In the genomic region with DNA sequence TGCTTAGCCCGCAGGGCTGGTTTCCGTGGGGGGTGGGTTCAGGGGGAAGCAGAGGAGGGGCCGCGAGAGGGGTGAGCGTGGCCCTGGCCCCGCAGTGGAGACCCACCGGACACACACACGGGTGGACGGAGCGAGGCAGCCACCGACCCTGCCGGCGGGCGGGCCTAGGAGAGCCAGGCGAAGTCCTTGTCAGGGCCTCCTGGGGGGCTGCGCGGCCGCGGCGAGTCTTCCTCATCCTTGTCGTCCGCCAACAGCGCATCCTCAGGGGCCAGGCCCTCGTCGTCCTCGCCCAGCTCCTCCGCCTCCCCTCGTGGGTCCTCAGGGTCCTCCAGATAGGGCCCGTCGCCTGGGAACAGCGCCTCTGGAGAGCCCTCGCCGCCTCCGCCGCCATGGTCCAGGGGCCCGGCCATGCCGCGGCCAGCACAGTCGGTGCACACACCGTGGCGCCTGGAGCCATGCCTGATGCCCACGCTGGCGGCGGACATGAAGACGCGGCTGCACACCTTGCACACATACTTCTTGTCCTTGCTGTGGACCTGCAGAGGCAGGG, we compare ENCODE assay signal across 18 cellular contexts. TPM values are rescaled to one million over a fixed set of nuclear protein-coding genes. Genes with fewer than 3 reads are reported as not detected.
A peak's percentile ranks its signal among the peaks of the same experiment; 100 is the strongest.
DNase-seq lines count a peak whose midpoint lies in the region; ATAC-seq and TF ChIP-seq lines count a peak whose summit lies in the region.
"Had no signal": no experiment of that assay in that cellular context is flagged by ENCODE, and none has a peak within 500 bp of the region (broad histone marks: within the 10 kb centered on the region; RNA-seq: fewer than 3 reads in every experiment).

No MANE protein-coding gene starts in this region.

- 97% methylated on average over 31 of the region's 46 CpGs for WGBS in hepatocyte (ENCODE audit: low lambda C conversion rate, missing lambda C conversion rate)
- WGBS in ovary, 3 donors, result 87 to 90% (median 87%) methylated on average over 44 to 46 of the region's 46 CpGs

- H3K79me2 ChIP-seq in OCI-LY7 (ENCODE audit: insufficient read depth, low read depth, low read length) (no peaks in the 10 kb centered on the region), hepatocyte (no peaks in the 10 kb centered on the region)

- no peak overlapping the region for H3K27ac ChIP-seq in BLaER1 treated with 17β-estradiol and CSF1 and Interleukin-3, amounts not matched to agents 10 nM and 100 nM
- no peak overlapping the region for H3K27ac ChIP-seq in OCI-LY7 (ENCODE audit: low read depth, low read length, poor library complexity, severe bottlenecking)
- H3K27ac ChIP-seq in hepatocyte, result no peak overlapping the region
- H3K27ac ChIP-seq in ovary, result no peak overlapping the region
- H3K27ac ChIP-seq: GM23248 had no signal

- H4K20me1 ChIP-seq in BLaER1 treated with 17β-estradiol and CSF1 and Interleukin-3, amounts not matched to agents 10 nM and 100 nM, result peaks cover 0 to 18% (median 0%) of the 10 kb centered on the region in 11 experiments; a peak in 8 of 22 replicates
- H4K20me1 ChIP-seq in OCI-LY7 (ENCODE audit: insufficient read depth, low read length), result no peaks in the 10 kb centered on the region
- no peaks in the 10 kb centered on the region for H4K20me1 ChIP-seq in hepatocyte (ENCODE audit: insufficient read depth, poor library complexity, severe bottlenecking)

- TF ChIP-seq POLR2A in ovary (IDR thresholded peaks at IDR 0.05), result no peak

- no peak for DNase-seq in OCI-LY7 (ENCODE audit: low spot score)
- DNase-seq in hepatocyte (ENCODE audit: low spot score), result peak; percentile 4
- DNase-seq in ovary, result peak in 3 of 5 donors; percentile 24 to 42 (median 34)
- DNase-seq in AG20443 (ENCODE audit: low spot score), result no peak
- DNase-seq in activated CD4-positive, alpha-beta memory T cell treated with anti-CD3 and anti-CD28 coated beads for 36 hours, result no peak
- DNase-seq: DMS 273 treated with DMSO at 0.1 percent for 48 hours, DND-41, GM23248, KG1, MV-4-11, NCI-H187, NCI-H2107, NCI-H226, NCI-H524 treated with DMSO at 0.1 percent for 48 hours, PC-3, RPMI8226 had no signal

- H3K27me3 ChIP-seq in BLaER1 treated with 17β-estradiol and CSF1 and Interleukin-3, amounts not matched to agents 10 nM and 100 nM, result no peaks in the 10 kb centered on the region
- no peaks in the 10 kb centered on the region for H3K27me3 ChIP-seq in hepatocyte
- H3K27me3 ChIP-seq in ovary, result no peaks in the 10 kb centered on the region

- H3K4me2 ChIP-seq in BLaER1 treated with 17β-estradiol and CSF1 and Interleukin-3, amounts not matched to agents 10 nM and 100 nM, result peak overlapping the region in 8 of 11 experiments; percentile 26 to 60 (median 42); a peak in 12 of 22 replicates
- H3K4me2 ChIP-seq in OCI-LY7 (ENCODE audit: low read length), result peak overlapping the region; percentile 47
- no peak overlapping the region for H3K4me2 ChIP-seq in hepatocyte

- TF ChIP-seq EP300 in ovary (IDR thresholded peaks at IDR 0.05), result no peak

- no peak overlapping the region for H3K4me3 ChIP-seq in BLaER1 treated with 17β-estradiol and CSF1 and Interleukin-3, amounts not matched to agents 10 nM and 100 nM
- H3K4me3 ChIP-seq in OCI-LY7 (ENCODE audit: low read depth, low read length, poor library complexity, severe bottlenecking) (no peak overlapping the region), hepatocyte (no peak overlapping the region), ovary (no peak overlapping the region)
- H3K4me3 ChIP-seq: GM23248 had no signal

- H3K36me3 Mint-ChIP-seq in activated CD4-positive, alpha-beta memory T cell treated with anti-CD3 and anti-CD28 coated beads for 36 hours, result peaks cover 2% of the 10 kb centered on the region

- H3K27me3 Mint-ChIP-seq in activated CD4-positive, alpha-beta memory T cell treated with anti-CD3 and anti-CD28 coated beads for 36 hours, result no peaks in the 10 kb centered on the region

- POLR2A ChIA-PET in OCI-LY7 (lab: Charles Lee), result interaction anchor here (1.0 kb wide), 1 partner anchor 10 kb away, joined by 4 read pairs; the partner anchor contains the start of gene LIME1
- POLR2A ChIA-PET in activated CD4-positive, alpha-beta memory T cell treated with anti-CD3 and anti-CD28 coated beads for 36 hours (lab: Charles Lee), result no interaction called here

- H2AFZ ChIP-seq in OCI-LY7 (ENCODE audit: low read length) (no peak overlapping the region), hepatocyte (no peak overlapping the region)
- H2AFZ ChIP-seq: GM23248 had no signal

- CTCF ChIA-PET in OCI-LY7 (lab: Charles Lee; ENCODE audit: unreplicated experiment), result no interaction called here
- CTCF ChIA-PET in activated CD4-positive, alpha-beta memory T cell treated with anti-CD3 and anti-CD28 coated beads for 36 hours (lab: Charles Lee), result no interaction called here

- peaks cover 6 to 21% (median 16%) of the 10 kb centered on the region in 11 experiments; a peak in 18 of 22 replicates for H3K36me3 ChIP-seq in BLaER1 treated with 17β-estradiol and CSF1 and Interleukin-3, amounts not matched to agents 10 nM and 100 nM
- H3K36me3 ChIP-seq in OCI-LY7 (ENCODE audit: insufficient read depth, low read length), result peaks cover 22% of the 10 kb centered on the region
- H3K36me3 ChIP-seq in hepatocyte (replicated peaks; ENCODE audit: insufficient read depth, low read depth), result no peaks in the 10 kb centered on the region
- no peaks in the 10 kb centered on the region for H3K36me3 ChIP-seq in ovary

- no peak overlapping the region for H3K4me3 Mint-ChIP-seq in activated CD4-positive, alpha-beta memory T cell treated with anti-CD3 and anti-CD28 coated beads for 36 hours

- peaks cover 8 to 58% (median 47%) of the 10 kb centered on the region in 10 experiments for H3K4me1 ChIP-seq in BLaER1 treated with 17β-estradiol and CSF1 and Interleukin-3, amounts not matched to agents 10 nM and 100 nM
- H3K4me1 ChIP-seq in OCI-LY7 (ENCODE audit: insufficient read depth, low read length, poor library complexity, severe bottlenecking), result peaks cover 28% of the 10 kb centered on the region
- H3K4me1 ChIP-seq in hepatocyte (ENCODE audit: insufficient read depth), result peaks cover 1% of the 10 kb centered on the region
- H3K4me1 ChIP-seq in ovary (ENCODE audit: insufficient read depth), result peaks cover 3% of the 10 kb centered on the region

- 0 out of 22 replicates have a peak overlapping the region, but pooled peaks of 2 of the 11 experiments have one; percentile 17 to 35 for H3K9ac ChIP-seq in BLaER1 treated with 17β-estradiol and CSF1 and Interleukin-3, amounts not matched to agents 10 nM and 100 nM
- H3K9ac ChIP-seq: GM23248 had no signal

- H3K9me2 ChIP-seq in OCI-LY7 (ENCODE audit: insufficient read depth, low read length) (no peaks in the 10 kb centered on the region), hepatocyte (replicated peaks; ENCODE audit: insufficient read depth) (no peaks in the 10 kb centered on the region)

- no TSS peak for BruUV-seq in OCI-LY7 (replicated peaks; lab: Mats Ljungman, UMichigan)

- no peak for TF ChIP-seq CTCF in OCI-LY7 (conservative IDR thresholded peaks at IDR 0.05; ENCODE audit: low read length)
- TF ChIP-seq CTCF in hepatocyte (IDR thresholded peaks at IDR 0.05; ENCODE audit: poor library complexity), result no peak
- no peak for TF ChIP-seq CTCF in ovary (IDR thresholded peaks at IDR 0.05)

- no peak for ATAC-seq in HG02970 (IDR thresholded peaks at IDR 0.05; ENCODE audit: low FRiP score, unreplicated experiment)
- ATAC-seq: PC-3 had no signal

- no peak overlapping the region for H3K27ac Mint-ChIP-seq in activated CD4-positive, alpha-beta memory T cell treated with anti-CD3 and anti-CD28 coated beads for 36 hours

- H3K9me3 Mint-ChIP-seq in activated CD4-positive, alpha-beta memory T cell treated with anti-CD3 and anti-CD28 coated beads for 36 hours, result no peaks in the 10 kb centered on the region

- no peaks in the 10 kb centered on the region for H3K9me3 ChIP-seq in BLaER1 treated with 17β-estradiol and CSF1 and Interleukin-3, amounts not matched to agents 10 nM and 100 nM (replicated peaks in 1 of 11)
- no peaks in the 10 kb centered on the region for H3K9me3 ChIP-seq in OCI-LY7 (ENCODE audit: low read length)
- H3K9me3 ChIP-seq in hepatocyte (ENCODE audit: low read depth), result no peaks in the 10 kb centered on the region
- no peaks in the 10 kb centered on the region for H3K9me3 ChIP-seq in ovary

- H3K4me1 Mint-ChIP-seq in activated CD4-positive, alpha-beta memory T cell treated with anti-CD3 and anti-CD28 coated beads for 36 hours (ENCODE audit: low read depth), result peaks cover 13% of the 10 kb centered on the region

- intact Hi-C loops in OCI-LY7 (cut with micrococcal nuclease; ENCODE audit: unreplicated experiment) (loop anchor here (2.0 kb wide), 1 partner anchor 40 kb away; the partner anchor contains the start of gene ARFRP1), ovary (cut with DNase I) (no loop called here)
- intact Hi-C loops in activated CD4-positive, alpha-beta memory T cell treated with anti-CD3 and anti-CD28 coated beads for 36 hours (cut with micrococcal nuclease), result no loop called here

RNA-seq across cellular contexts. Expression of gene SLC2A4RG, which starts 7.3 kb away (rescaled TPM):
- total RNA-seq in OCI-LY7 (2014; rRNA removed; shearing (Covaris generic)), result 69.8 and 77.9 TPM in 2 replicates
- total RNA-seq in OCI-LY7 (2022), result 110 and 113 TPM in 2 replicates
- total RNA-seq in hepatocyte, result 43.9 and 59.4 TPM in 2 replicates
- 50.4 and 53.6 TPM in 2 replicates for polyA plus RNA-seq in hepatocyte
- total RNA-seq in ovary, result 100 to 1,000 TPM in 5 of 7 donors, 10 to 100 TPM in 2; 20.6 to 199 (median 104) TPM
- polyA plus RNA-seq in ovary, result 10 to 100 TPM in 1 of 2 donors, 1 to 10 TPM in 1; 2.2 to 66.7 TPM
- total RNA-seq in activated CD4-positive, alpha-beta memory T cell treated with anti-CD3 and anti-CD28 coated beads for 36 hours, result 10 to 100 TPM; 58.9 to 59.0 TPM

RNA-seq across cellular contexts. Expression of gene LIME1, which starts 10.4 kb away (rescaled TPM):
- total RNA-seq in OCI-LY7 (2014; rRNA removed; shearing (Covaris generic)), result 66.3 and 76.4 TPM in 2 replicates
- total RNA-seq in OCI-LY7 (2022) (67.9 and 75.6 TPM in 2 replicates), hepatocyte (6.6 and 11.7 TPM in 2 replicates), ovary (10 to 100 TPM in 4 of 7 donors, 1 to 10 TPM in 3; 7.5 to 21.6 (median 13.7) TPM)
- polyA plus RNA-seq in hepatocyte (20.2 and 20.7 TPM in 2 replicates), ovary (10 to 100 TPM in 1 of 2 donors, under 1 TPM in 1; 0.15 to 15.6 TPM)
- total RNA-seq in activated CD4-positive, alpha-beta memory T cell treated with anti-CD3 and anti-CD28 coated beads for 36 hours, result 10 to 100 TPM; 14.7 to 17.6 TPM

RNA-seq across cellular contexts. Expression of gene ZGPAT, which starts 39.0 kb away (rescaled TPM):
- 43.1 and 43.9 TPM in 2 replicates for total RNA-seq in OCI-LY7 (2014; rRNA removed; shearing (Covaris generic))
- 50.8 and 55.4 TPM in 2 replicates for total RNA-seq in OCI-LY7 (2022)
- 18.6 and 21.5 TPM in 2 replicates for total RNA-seq in hepatocyte
- polyA plus RNA-seq in hepatocyte, result 41.7 and 48.7 TPM in 2 replicates
- 10 to 100 TPM; 14.0 to 25.6 (median 18.9) TPM for total RNA-seq in ovary
- polyA plus RNA-seq in ovary, result 10 to 100 TPM in 1 of 2 donors, 1 to 10 TPM in 1; 1.7 to 26.4 TPM
- total RNA-seq in activated CD4-positive, alpha-beta memory T cell treated with anti-CD3 and anti-CD28 coated beads for 36 hours, result 10 to 100 TPM; 28.7 to 29.9 TPM

RNA-seq across cellular contexts. Expression of gene ARFRP1, which starts 39.1 kb away (rescaled TPM):
- total RNA-seq in OCI-LY7 (2014; rRNA removed; shearing (Covaris generic)), result 47.9 and 53.3 TPM in 2 replicates
- total RNA-seq in OCI-LY7 (2022), result 82.1 and 85.6 TPM in 2 replicates
- total RNA-seq in hepatocyte, result 24.0 and 31.5 TPM in 2 replicates
- polyA plus RNA-seq in hepatocyte, result 38.0 and 50.0 TPM in 2 replicates
- total RNA-seq in ovary, result 10 to 100 TPM; 25.6 to 59.5 (median 47.4) TPM
- 10 to 100 TPM; 15.3 to 38.5 TPM for polyA plus RNA-seq in ovary
- 10 to 100 TPM; 54.6 to 58.4 TPM for total RNA-seq in activated CD4-positive, alpha-beta memory T cell treated with anti-CD3 and anti-CD28 coated beads for 36 hours

RNA-seq across cellular contexts. Expression of gene TNFRSF6B, which starts 50.4 kb away (rescaled TPM):
- total RNA-seq in OCI-LY7 (2014; rRNA removed; shearing (Covaris generic)), result 1.4 and 6.6 TPM in 2 replicates
- 1.0 TPM in 1 of 2 replicates, not detected in the other for total RNA-seq in OCI-LY7 (2022)
- 0.97 and 3.3 TPM in 2 replicates for total RNA-seq in hepatocyte
- 4.2 and 5.1 TPM in 2 replicates for polyA plus RNA-seq in hepatocyte
- 1 to 10 TPM; 2.0 to 6.4 (median 4.1) TPM for total RNA-seq in ovary
- polyA plus RNA-seq in ovary, result 1 to 10 TPM in 1 of 2 donors, not detected in 1; 7.0 TPM
- not detected for total RNA-seq in activated CD4-positive, alpha-beta memory T cell treated with anti-CD3 and anti-CD28 coated beads for 36 hours

Comparison
In these comparisons a context has a peak if more than half of its experiments do, and no peak if none do; other contexts are left out.
1. DNase-seq: peak in hepatocyte (single experiment) and ovary (3 of 5); none in OCI-LY7 (single experiment), AG20443 (single experiment) and activated CD4-positive, alpha-beta memory T cell treated with anti-CD3 and anti-CD28 coated beads for 36 hours (single experiment).